8 cellular contexts compared by ENCODE assay signal in genomic region chr10:99711129-99711719, GRCh38.
DNase-seq lines count a peak whose midpoint lies in the region; ATAC-seq and TF ChIP-seq lines count a peak whose summit lies in the region.

No MANE protein-coding gene starts in this region.

- ATAC-seq in HG02885 (IDR thresholded peaks at IDR 0.05; ENCODE audit: poor library complexity, unreplicated experiment), result peak; percentile 52
- ATAC-seq in GM19023 (IDR thresholded peaks at IDR 0.05; ENCODE audit: unreplicated experiment), result no peak

- TF ChIP-seq CTCF in 22Rv1 (IDR thresholded peaks at IDR 0.05), result peak; percentile 78

- no peak overlapping the region for H3K27ac ChIP-seq in 22Rv1

- peak; percentile 34 for DNase-seq in DMS153 treated with DMSO at 0.1 percent for 48 hours (lab: John Stamatoyannopoulos, UW; ENCODE audit: unreplicated experiment)
- peak; percentile 14 for DNase-seq in RPMI8226
- DNase-seq in dedifferentiated amniotic fluid mesenchymal stem cell (ENCODE audit: extremely low spot score), result peak; percentile 85
- DNase-seq in medulla oblongata (ENCODE audit: extremely low spot score), result peak; percentile 61
- DNase-seq in NK-92 (lab: John Stamatoyannopoulos, UW; ENCODE audit: unreplicated experiment), result no peak
